ENCODE assay signal across 6 cellular contexts in genomic region chr6:157467339-157467738, GRCh38.
DNase-seq lines count a peak whose midpoint lies in the region; ATAC-seq, FAIRE-seq and TF ChIP-seq lines count a peak whose summit lies in the region.
"Not testable (repeated sequence)": the region's sequence is repeated elsewhere in the genome, so short reads cannot be mapped to it uniquely, and the experiment has no call there.

No MANE protein-coding gene starts in this region.

- TF ChIP-seq POLR2A in A549 (IDR thresholded peaks at IDR 0.05; ENCODE audit: low read length), result not testable (repeated sequence)

- not testable (repeated sequence) for H3K9me3 Mint-ChIP-seq in activated B cell treated with CpG ODN at 0.5 μM for 24 hours; activated naive CD8-positive, alpha-beta T cell (ENCODE audit: low read depth); memory B cell; stimulated activated naive B cell treated with anti-CD40 and anti-IgM and Interleukin-4, amounts not matched to agents 10 μg/mL and 1 μg/mL and 100 μg/mL, for 72 hours

- not testable (repeated sequence) for H3K36me3 ChIP-seq in HEK293 (ENCODE audit: control insufficient read depth in 2 of 2, insufficient read depth in 1 of 2, low read length in 2 of 2)

- not testable (repeated sequence) for TF ChIP-seq CTCF in A549 (IDR thresholded peaks at IDR 0.05); HEK293 (tag by site-specific recombination; IDR thresholded peaks at IDR 0.05); activated B cell treated with CpG ODN at 0.5 μM for 24 hours (IDR thresholded peaks at IDR 0.05)

- peak overlapping the region; percentile 61 for H3K27ac Mint-ChIP-seq in activated B cell treated with CpG ODN at 0.5 μM for 24 hours
- peak overlapping the region; percentile 1 for H3K27ac Mint-ChIP-seq in activated naive CD8-positive, alpha-beta T cell
- H3K27ac Mint-ChIP-seq in memory B cell, result peak overlapping the region; percentile 87
- peak overlapping the region; percentile 49 for H3K27ac Mint-ChIP-seq in stimulated activated naive B cell treated with anti-CD40 and anti-IgM and Interleukin-4, amounts not matched to agents 10 μg/mL and 1 μg/mL and 100 μg/mL, for 72 hours

- H3K9me3 ChIP-seq in A549; HEK293 (ENCODE audit: control insufficient read depth, insufficient read depth, low read depth, low read length): not testable (repeated sequence)

- CTCF ChIA-PET in A549 (lab: Yijun Ruan, JAX); activated B cell treated with CpG ODN at 0.5 μM for 24 hours (lab: Charles Lee): not testable (repeated sequence)
- CTCF ChIA-PET in HEK293 (lab: Yijun Ruan, JAX), result interaction anchor here (0.7 kb wide), 1 partner anchor 615 kb away, joined by 6 read pairs; no protein-coding TSS in a partner anchor

- not testable (repeated sequence) for H3K4me2 ChIP-seq in A549

- not testable (repeated sequence) for TF ChIP-seq EP300 in A549 (IDR thresholded peaks at IDR 0.05)

- FAIRE-seq in A549 (lab: Jason Lieb, UNC), result not testable (repeated sequence)

- not testable (repeated sequence) for H3K4me3 ChIP-seq in A549; HEK293 (ENCODE audit: low read depth, low read length)

- peaks cover 41% of the 10 kb centered on the region for H3K4me1 Mint-ChIP-seq in activated B cell treated with CpG ODN at 0.5 μM for 24 hours
- H3K4me1 Mint-ChIP-seq in activated naive CD8-positive, alpha-beta T cell (ENCODE audit: low read depth), result peaks cover 11% of the 10 kb centered on the region
- peaks cover 19% of the 10 kb centered on the region for H3K4me1 Mint-ChIP-seq in memory B cell
- H3K4me1 Mint-ChIP-seq in stimulated activated naive B cell treated with anti-CD40 and anti-IgM and Interleukin-4, amounts not matched to agents 10 μg/mL and 1 μg/mL and 100 μg/mL, for 72 hours, result peaks cover 34 to 41% of the 10 kb centered on the region in 2 donors

- not testable (repeated sequence) for H3K27ac ChIP-seq in A549; HEK293 (ENCODE audit: extremely low read depth, low read depth, low read length)

- not testable (repeated sequence) for H3K4me3 Mint-ChIP-seq in activated B cell treated with CpG ODN at 0.5 μM for 24 hours; activated naive CD8-positive, alpha-beta T cell; memory B cell; stimulated activated naive B cell treated with anti-CD40 and anti-IgM and Interleukin-4, amounts not matched to agents 10 μg/mL and 1 μg/mL and 100 μg/mL, for 72 hours

- ATAC-seq in A549; activated B cell treated with CpG ODN at 0.5 μM for 24 hours (ENCODE audit: low read depth); memory B cell (ENCODE audit: low read depth); stimulated activated naive B cell treated with anti-CD40 and anti-IgM and Interleukin-4, amounts not matched to agents 10 μg/mL and 1 μg/mL and 100 μg/mL, for 72 hours (replicated peaks): not testable (repeated sequence)

- not testable (repeated sequence) for H3K27me3 Mint-ChIP-seq in activated B cell treated with CpG ODN at 0.5 μM for 24 hours; activated naive CD8-positive, alpha-beta T cell; memory B cell; stimulated activated naive B cell treated with anti-CD40 and anti-IgM and Interleukin-4, amounts not matched to agents 10 μg/mL and 1 μg/mL and 100 μg/mL, for 72 hours

- TF ChIP-seq RAD21 in A549 (conservative IDR thresholded peaks at IDR 0.05 in 1 of 2, IDR thresholded peaks at IDR 0.05 in 1 of 2), result not testable (repeated sequence)

- 77% methylated on average over 6 of the region's 6 CpGs for WGBS in A549 (ENCODE audit: missing lambda C conversion rate)

- not testable (repeated sequence) for H3K4me1 ChIP-seq in A549; HEK293 (ENCODE audit: control insufficient read depth, insufficient read depth, low read length)

- POLR2A ChIA-PET in A549 (lab: Yijun Ruan, JAX); HEK293 (lab: Yijun Ruan, JAX); activated B cell treated with CpG ODN at 0.5 μM for 24 hours (lab: Charles Lee): not testable (repeated sequence)

- intact Hi-C loops in activated B cell treated with CpG ODN at 0.5 μM for 24 hours (cut with micrococcal nuclease), result loop anchor here (10.0 kb wide), 2 partner anchors 357 to 773 kb away; partner anchors contain the start of gene SNX9

- not testable (repeated sequence) for DNase-seq in A549 (ENCODE audit: low read depth in 1 of 2, low spot score in 1 of 2); activated B cell treated with CpG ODN at 0.5 μM for 24 hours; memory B cell (ENCODE audit: low spot score in 2 of 2); stimulated activated naive B cell treated with anti-CD40 and anti-IgM and Interleukin-4, amounts not matched to agents 10 μg/mL and 1 μg/mL and 100 μg/mL, for 72 hours

- H3K36me3 Mint-ChIP-seq in activated B cell treated with CpG ODN at 0.5 μM for 24 hours (ENCODE audit: low read depth); activated naive CD8-positive, alpha-beta T cell; memory B cell: not testable (repeated sequence)
- peaks cover 6 to 16% of the 10 kb centered on the region in 2 donors for H3K36me3 Mint-ChIP-seq in stimulated activated naive B cell treated with anti-CD40 and anti-IgM and Interleukin-4, amounts not matched to agents 10 μg/mL and 1 μg/mL and 100 μg/mL, for 72 hours

TF ChIP-seq in A549, 52 proteins besides CTCF, POLR2A, EP300 and RAD21:
- TF ChIP-seq ZC3H11A (IDR thresholded peaks at IDR 0.05), result peak; percentile 70

TF ChIP-seq in HEK293, 187 proteins besides CTCF, POLR2A, EP300 and RAD21 (continues in another document):
- TF ChIP-seq ZFP3 (tag by site-specific recombination; IDR thresholded peaks at IDR 0.05; ENCODE audit: low read depth) (peak; percentile 30; the same call in 1 of the 2 replicates), ZNF214 (tag by site-specific recombination; IDR thresholded peaks at IDR 0.05; ENCODE audit: borderline replicate concordance) (peak; percentile 33; the same call in 1 of the 2 replicates), ZNF623 (tag by site-specific recombination; IDR thresholded peaks at IDR 0.05) (peak; percentile 83), MZF1 (tag by site-specific recombination; IDR thresholded peaks at IDR 0.05; ENCODE audit: borderline replicate concordance) (peak; percentile 21; the same call in 1 of the 2 replicates), ZNF394 (tag by site-specific recombination; IDR thresholded peaks at IDR 0.05; ENCODE audit: borderline replicate concordance) (peak; percentile 97), ZNF580 (tag by site-specific recombination; IDR thresholded peaks at IDR 0.05) (0 out of 2 replicates have a peak, but pooled peaks have one; percentile 65), ZNF404 (tag by site-specific recombination; IDR thresholded peaks at IDR 0.05) (peak; percentile 97), ZNF140 (tag by site-specific recombination; IDR thresholded peaks at IDR 0.05) (peak; percentile 93), ZNF555 (tag by site-specific recombination; conservative IDR thresholded peaks at IDR 0.05) (peak; percentile 91), REST (tag by site-specific recombination; IDR thresholded peaks at IDR 0.05) (peak; percentile 76)

Comparison
In these comparisons a context has a peak if more than half of its experiments do, and no peak if none do; other contexts are left out.
1. H3K27ac Mint-ChIP-seq: peak in every context shown above with its lines; median percentile 87 in memory B cell; 61 in activated B cell treated with CpG ODN at 0.5 μM for 24 hours; 49 in stimulated activated naive B cell treated with anti-CD40 and anti-IgM and Interleukin-4, amounts not matched to agents 10 μg/mL and 1 μg/mL and 100 μg/mL, for 72 hours; 1 in activated naive CD8-positive, alpha-beta T cell.